ENCODE assay signal across 12 cellular contexts in genomic region chr19:19280561-19280960, GRCh38. TPM values are rescaled to one million over a fixed set of nuclear protein-coding genes. Genes with fewer than 3 reads are reported as not detected.
DNase-seq lines count a peak whose midpoint lies in the region; ATAC-seq and TF ChIP-seq lines count a peak whose summit lies in the region.
"Had no signal": no experiment of that assay in that cellular context is flagged by ENCODE, and none has a peak within 500 bp of the region (broad histone marks: within the 10 kb centered on the region; RNA-seq: fewer than 3 reads in every experiment).

No MANE protein-coding gene starts in this region.

- H3K4me3 ChIP-seq in fibroblast of mammary gland (ENCODE audit: control insufficient read depth, low read depth, low read length): no peak overlapping the region
- H3K4me3 ChIP-seq: thoracic aorta had no signal

- TF ChIP-seq CTCF in fibroblast of mammary gland (conservative IDR thresholded peaks at IDR 0.05; ENCODE audit: control insufficient read depth, insufficient read depth, low read depth, low read length): no peak

- peak; percentile 58 for DNase-seq in DMS79 treated with DMSO at 0.1 percent for 48 hours (lab: John Stamatoyannopoulos, UW)
- DNase-seq in NCI-H446 (lab: John Stamatoyannopoulos, UW): peak; percentile 12 to 57
- DNase-seq in fibroblast of mammary gland (ENCODE audit: low read depth): peak; percentile 34
- peak; percentile 61 for DNase-seq in occipital lobe (lab: John Stamatoyannopoulos, UW)
- DNase-seq: effector memory CD8-positive, alpha-beta T cell; NCI-H526 treated with DMSO at 0.1 percent for 48 hours had no signal

- ATAC-seq in GM18861 (IDR thresholded peaks at IDR 0.05; ENCODE audit: unreplicated experiment): no peak
- no peak for ATAC-seq in GM19467 (IDR thresholded peaks at IDR 0.05; ENCODE audit: unreplicated experiment)
- no peak for ATAC-seq in HG02852 (IDR thresholded peaks at IDR 0.05; ENCODE audit: unreplicated experiment)
- no peak for ATAC-seq in HG02759 (IDR thresholded peaks at IDR 0.05; ENCODE audit: unreplicated experiment)
- ATAC-seq: effector memory CD8-positive, alpha-beta T cell; Panc1 had no signal

RNA-seq across cellular contexts. Expression of gene TM6SF2, which starts 7.5 kb away (rescaled TPM):
- total RNA-seq in occipital lobe: not detected

RNA-seq across cellular contexts. Expression of gene SUGP1, which starts 39.7 kb away (rescaled TPM):
- total RNA-seq in occipital lobe: 14.5 TPM

RNA-seq across cellular contexts. Expression of gene MAU2, which starts 40.1 kb away (rescaled TPM):
- 31.7 TPM for total RNA-seq in occipital lobe
